8 cellular contexts compared by ENCODE assay signal in the genomic region with DNA sequence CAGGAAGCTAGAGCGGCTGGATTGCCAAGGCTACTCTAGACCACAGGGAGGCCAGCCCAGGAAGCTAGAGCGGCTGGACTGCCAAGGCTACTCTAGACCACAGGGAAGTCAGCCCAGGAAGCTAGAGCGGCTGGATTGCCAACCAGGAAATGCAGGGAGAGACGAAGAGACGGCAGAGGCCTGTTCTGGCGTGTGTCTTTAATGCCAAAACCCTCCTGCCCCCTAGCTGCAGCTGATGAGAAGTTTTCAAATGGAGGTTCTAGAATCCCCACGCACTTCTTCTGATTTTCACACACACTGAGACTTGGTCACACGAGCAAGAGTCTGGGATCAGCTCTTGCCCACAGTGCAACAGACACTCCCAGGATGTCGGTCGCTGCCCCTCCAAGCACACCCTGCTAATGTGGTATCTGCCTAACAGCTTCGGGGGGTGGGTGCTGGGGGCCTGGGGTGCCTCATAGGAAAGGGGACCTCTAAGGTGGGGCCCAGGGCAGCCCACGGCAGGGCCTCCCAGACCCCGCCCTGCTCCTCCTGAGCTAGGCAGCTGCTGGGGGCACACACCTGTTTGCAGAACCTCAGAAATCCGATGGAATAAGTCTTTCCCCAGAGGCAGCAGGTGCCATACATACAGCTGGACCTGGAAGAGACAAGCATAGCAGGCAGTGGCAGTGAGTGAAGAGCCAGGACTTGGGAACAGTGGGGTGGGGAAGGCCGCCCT. TPM values are rescaled to one million over a fixed set of nuclear protein-coding genes. Genes with fewer than 3 reads are reported as not detected.
DNase-seq lines count a peak whose midpoint lies in the region; ATAC-seq, FAIRE-seq and TF ChIP-seq lines count a peak whose summit lies in the region.

No MANE protein-coding gene starts in this region.

- H3K4me3 ChIP-seq in A673 (ENCODE audit: low read depth, low read length, poor library complexity, severe bottlenecking) (no peak overlapping the region), coronary artery (no peak overlapping the region), lung (no peak overlapping the region)

- ATAC-seq in lung (ENCODE audit: insufficient read depth, low FRiP score) (no peak), GM18870 (IDR thresholded peaks at IDR 0.05; ENCODE audit: unreplicated experiment) (no peak), GM18907 (IDR thresholded peaks at IDR 0.05; ENCODE audit: unreplicated experiment) (no peak)

- intact Hi-C loops in A673 (cut with micrococcal nuclease; ENCODE audit: unreplicated experiment) = no loop called here

- H3K9me3 ChIP-seq in A673 (ENCODE audit: low read depth, low read length, poor library complexity, severe bottlenecking) = no peaks in the 10 kb centered on the region
- no peaks in the 10 kb centered on the region for H3K9me3 ChIP-seq in lung (ENCODE audit: control insufficient read depth in 2 of 2, insufficient read depth in 1 of 2, low read length in 1 of 2)

- POLR2A ChIA-PET in A673 (lab: Charles Lee; ENCODE audit: low non-redundant PET) = interaction anchor here (0.6 kb wide), 1 partner anchor 54 kb away, joined by 5 read pairs; no protein-coding TSS in a partner anchor

- DNase-seq in A673 (ENCODE audit: low spot score) (peak; percentile 62), GM13977 (ENCODE audit: low spot score) (peak; percentile 71), T follicular helper cell (ENCODE audit: low read depth) (peak; percentile 17), coronary artery (ENCODE audit: low spot score) (no peak), lung (ENCODE audit: low spot score) (no peak), urothelium cell line (ENCODE audit: low spot score) (no peak)

- 49 to 55% methylated on average over 14 of the region's 15 CpGs for WGBS in lung, 2 donors

- BruUV-seq in A673 (replicated peaks; lab: Mats Ljungman, UMichigan) = no TSS peak

- H3K27me3 ChIP-seq in A673 (replicated peaks; ENCODE audit: insufficient read depth, low read depth, low read length, poor library complexity) (no peaks in the 10 kb centered on the region), lung (ENCODE audit: control insufficient read depth, insufficient read depth) (no peaks in the 10 kb centered on the region)

- H3K27ac ChIP-seq in A673 (ENCODE audit: low read depth, low read length, poor library complexity, severe bottlenecking) = no peak overlapping the region
- peak overlapping the region; percentile 18 to 34 for H3K27ac ChIP-seq in coronary artery
- peak overlapping the region in 1 of 2 donors; percentile 75 for H3K27ac ChIP-seq in lung (ENCODE audit: low read depth in 1 of 2, low read length in 1 of 2)

- in situ Hi-C loops in GM13977 (cut with MboI; ENCODE audit: low pct_unique_long_range_greater_than_20kb, low sequenced_read_pairs, unreplicated experiment) = no loop called here

- FAIRE-seq in urothelium cell line (lab: Jason Lieb, UNC) = no peak

- H3K4me1 ChIP-seq in A673 (ENCODE audit: insufficient read depth, low read length, poor library complexity, severe bottlenecking) (no peaks in the 10 kb centered on the region), lung (ENCODE audit: control insufficient read depth in 2 of 2, insufficient read depth in 2 of 2, low read length in 2 of 2) (peaks cover 0 to 28% of the 10 kb centered on the region in 2 donors)

- TF ChIP-seq CTCF in A673 (conservative IDR thresholded peaks at IDR 0.05; ENCODE audit: low read depth, low read length) = peak; percentile 55
- peak; percentile 57 for TF ChIP-seq CTCF in GM13977 (IDR thresholded peaks at IDR 0.05; ENCODE audit: extremely low read depth, insufficient read depth, missing control alignments)
- TF ChIP-seq CTCF in coronary artery (IDR thresholded peaks at IDR 0.05) = no peak
- TF ChIP-seq CTCF in lung (IDR thresholded peaks at IDR 0.05; ENCODE audit: control extremely low read depth, extremely low read depth) = peak; percentile 31

- CTCF ChIA-PET in A673 (lab: Charles Lee) = interaction anchor here (1.6 kb wide), 1 partner anchor 178 kb away, joined by 5 read pairs; no protein-coding TSS in a partner anchor

- H3K36me3 ChIP-seq in A673 (ENCODE audit: insufficient read depth, low read length, poor library complexity, severe bottlenecking) = peaks cover 10% of the 10 kb centered on the region
- H3K36me3 ChIP-seq in lung (ENCODE audit: control insufficient read depth in 2 of 2, insufficient read depth in 2 of 2, low read length in 2 of 2) = peaks cover 3 to 46% of the 10 kb centered on the region in 2 donors

RNA-seq across cellular contexts. Expression of a gene that starts 28.5 kb away (rescaled TPM):
- total RNA-seq in A673 (2021) = 5.0 and 6.3 TPM in 2 replicates
- 10 to 100 TPM; 30.0 to 43.9 TPM for total RNA-seq in lung
- polyA plus RNA-seq in lung = 10 to 100 TPM; 36.3 to 57.8 TPM

RNA-seq across cellular contexts. Expression of a gene that starts 42.5 kb away (rescaled TPM):
- 45.6 and 50.9 TPM in 2 replicates for total RNA-seq in A673 (2021)
- total RNA-seq in lung = 10 to 100 TPM; 39.9 to 82.4 TPM
- polyA plus RNA-seq in lung = 10 to 100 TPM; 26.3 to 39.9 TPM

RNA-seq across cellular contexts. Expression of a gene that starts 48.6 kb away (rescaled TPM):
- total RNA-seq in A673 (2021) = 31.8 and 40.8 TPM in 2 replicates
- 10 to 100 TPM; 36.8 to 73.5 TPM for total RNA-seq in lung
- polyA plus RNA-seq in lung = 10 to 100 TPM; 11.9 to 37.8 TPM

Comparison
In these comparisons a context has a peak if more than half of its experiments do, and no peak if none do; other contexts are left out.
1. DNase-seq: peak in A673 (single experiment), GM13977 (single experiment) and T follicular helper cell (single experiment); none in coronary artery (single experiment), lung (single experiment) and urothelium cell line (single experiment).